ENCODE assay signal across 2 cellular contexts in genomic region chr1:247841796-247842195, GRCh38.
TF ChIP-seq lines count a peak whose summit lies in the region.

OR11L1 (minus strand) TSS chr1:247841896; CDS start chr1:247841896, 0 bp downstream.

TF ChIP-seq in IMR-90, 13 proteins besides CTCF, POLR2A, EP300 and RAD21:
- TF ChIP-seq CEBPB (IDR thresholded peaks at IDR 0.05; ENCODE audit: low read depth, low read length) (no peak), RFX5 (IDR thresholded peaks at IDR 0.05; ENCODE audit: low read depth, low read length) (no peak), MAFK (IDR thresholded peaks at IDR 0.05; ENCODE audit: low read depth, low read length) (no peak)

TF ChIP-seq in H1, 55 proteins besides CTCF, POLR2A, EP300 and RAD21:
- TF ChIP-seq GTF2F1 (IDR thresholded peaks at IDR 0.05; ENCODE audit: borderline replicate concordance, low read depth, low read length) (no peak), SIX5 (IDR thresholded peaks at IDR 0.05; ENCODE audit: low read depth, low read length) (no peak), TBP (IDR thresholded peaks at IDR 0.05; ENCODE audit: low read depth, low read length) (no peak), NRF1 (IDR thresholded peaks at IDR 0.05; ENCODE audit: low read depth, low read length) (no peak), KDM5A (IDR thresholded peaks at IDR 0.05; ENCODE audit: low read length) (no peak), SP2 (IDR thresholded peaks at IDR 0.05; ENCODE audit: low read length) (no peak), KDM1A (IDR thresholded peaks at IDR 0.05; ENCODE audit: borderline replicate concordance, low read length) (no peak), BRCA1 (IDR thresholded peaks at IDR 0.05; ENCODE audit: low read depth, low read length) (no peak), RFX5 (IDR thresholded peaks at IDR 0.05; ENCODE audit: borderline replicate concordance, low read depth, low read length) (no peak)
TF ChIP-seq in H1: peak in this region for 0.
